Comparison of ENCODE assay signal across 9 cellular contexts in the genomic region with DNA sequence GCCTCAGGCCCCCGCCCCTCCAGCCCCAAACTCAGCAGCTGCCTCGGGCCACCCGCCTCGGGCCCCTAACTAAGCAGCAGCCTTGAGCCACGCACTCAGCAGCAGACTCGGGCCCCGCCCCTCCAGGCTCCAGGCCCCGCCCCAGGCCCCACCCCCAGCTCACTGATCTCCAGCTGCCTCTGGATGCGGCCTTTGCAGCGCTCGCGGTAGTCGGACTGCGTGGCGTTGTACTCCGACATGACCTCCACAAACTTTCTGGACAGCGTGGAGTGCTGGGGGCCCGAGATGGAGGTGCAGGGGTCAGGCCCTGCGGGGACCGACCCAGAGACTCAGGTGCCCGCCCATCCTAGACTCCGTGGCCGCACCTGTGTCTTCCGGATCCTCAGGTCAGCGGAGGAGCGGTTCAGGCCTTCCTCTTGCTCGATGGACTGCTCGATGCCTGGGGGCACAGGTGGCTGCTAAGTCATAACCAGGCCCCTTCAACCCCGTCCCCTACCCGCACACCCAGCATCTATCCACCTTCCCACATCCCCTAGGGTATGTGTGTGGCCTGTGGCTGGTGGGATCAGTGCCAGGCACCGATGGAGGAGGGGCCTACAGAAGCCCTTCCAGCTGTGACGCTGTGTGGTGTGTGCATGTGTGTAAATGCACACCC. TPM values are rescaled to one million over a fixed set of nuclear protein-coding genes. Genes with fewer than 3 reads are reported as not detected.
DNase-seq lines count a peak whose midpoint lies in the region; ATAC-seq and TF ChIP-seq lines count a peak whose summit lies in the region.
"Had no signal": no experiment of that assay in that cellular context is flagged by ENCODE, and none has a peak within 500 bp of the region (broad histone marks: within the 10 kb centered on the region; RNA-seq: fewer than 3 reads in every experiment).

No MANE protein-coding gene starts in this region.

- no peaks in the 10 kb centered on the region for H3K27me3 ChIP-seq in HCT116 (ENCODE audit: insufficient read depth, low read length)
- H3K27me3 ChIP-seq in sigmoid colon, result no peaks in the 10 kb centered on the region
- no peaks in the 10 kb centered on the region for H3K27me3 ChIP-seq in CD4-positive, alpha-beta memory T cell (ENCODE audit: insufficient read depth, low read length)

- H3K9ac ChIP-seq in HCT116 (ENCODE audit: low read length), result no peak overlapping the region

- no TSS peak for BruUV-seq in HCT116 (replicated peaks; lab: Mats Ljungman, UMichigan)

- peaks cover 17% of the 10 kb centered on the region; the same call in 1 of the 2 replicates for H3K79me2 ChIP-seq in HCT116 (ENCODE audit: insufficient read depth, low read length)

- H3K27me3 Mint-ChIP-seq in activated B cell treated with CpG ODN at 0.5 μM for 24 hours (peaks cover 8% of the 10 kb centered on the region), CD14-positive monocyte (ENCODE audit: low read depth in 3 of 3) (peaks cover 62 to 80% (median 77%) of the 10 kb centered on the region in 3 donors)
- H3K27me3 Mint-ChIP-seq in CD4-positive, alpha-beta memory T cell, result no peaks in the 10 kb centered on the region
- H3K27me3 Mint-ChIP-seq: activated naive CD8-positive, alpha-beta T cell had no signal

- H3K4me2 ChIP-seq in HCT116 (ENCODE audit: low read length), result no peak overlapping the region

- TF ChIP-seq RAD21 in HCT116 (IDR thresholded peaks at IDR 0.05; ENCODE audit: low read depth), result no peak

- no peak overlapping the region for H2AFZ ChIP-seq in HCT116 (ENCODE audit: low read depth, low read length, poor library complexity, severe bottlenecking)

- no peaks in the 10 kb centered on the region for H3K9me3 ChIP-seq in HCT116 (ENCODE audit: control insufficient read depth in 1 of 2, insufficient read depth in 1 of 2, low read depth in 1 of 2, low read length in 2 of 2)
- H3K9me3 ChIP-seq in sigmoid colon, result no peaks in the 10 kb centered on the region
- no peaks in the 10 kb centered on the region for H3K9me3 ChIP-seq in CD4-positive, alpha-beta memory T cell (ENCODE audit: control insufficient read depth in 1 of 2, low read length in 2 of 2)

- TF ChIP-seq POLR2A in HCT116 (IDR thresholded peaks at IDR 0.05; ENCODE audit: borderline replicate concordance, extremely low read depth, insufficient read depth, insufficient read length) (no peak), sigmoid colon (IDR thresholded peaks at IDR 0.05) (no peak)

- TF ChIP-seq EP300 in sigmoid colon (IDR thresholded peaks at IDR 0.05), result no peak

- H3K36me3 Mint-ChIP-seq in activated B cell treated with CpG ODN at 0.5 μM for 24 hours (ENCODE audit: low read depth) (peaks cover 3% of the 10 kb centered on the region), CD14-positive monocyte (peaks cover 4 to 11% of the 10 kb centered on the region in 2 donors)
- peaks cover 0 to 15% of the 10 kb centered on the region in 2 donors for H3K36me3 Mint-ChIP-seq in CD4-positive, alpha-beta memory T cell

- POLR2A ChIA-PET in HCT116 (lab: Charles Lee), result interaction anchor here (0.6 to 1.3 kb wide), 2 partner anchors 13 to 644 kb away, joined by 3 to 9 read pairs; no protein-coding TSS in a partner anchor
- POLR2A ChIA-PET in activated B cell treated with CpG ODN at 0.5 μM for 24 hours (lab: Charles Lee), result interaction anchor here (0.8 to 0.9 kb wide), 2 partner anchors 20 to 36 kb away, joined by 3 to 4 read pairs; partner anchors contain the start of gene VPS37D
- POLR2A ChIA-PET in CD4-positive, alpha-beta memory T cell (lab: Charles Lee; ENCODE audit: partially characterized antibody), result no interaction called here

- intact Hi-C loops in HCT116 (cut with micrococcal nuclease) (no loop called here), activated B cell treated with CpG ODN at 0.5 μM for 24 hours (cut with micrococcal nuclease) (loop anchor here (1.0 kb wide), 1 partner anchor 37 kb away; the partner anchor contains the start of gene VPS37D), sigmoid colon (cut with DNase I) (no loop called here), CD14-positive monocyte (cut with micrococcal nuclease) (no loop called here)
- intact Hi-C loops in CD4-positive, alpha-beta memory T cell (cut with micrococcal nuclease), result no loop called here

- RAD21 ChIA-PET in HCT116 (lab: Charles Lee; ENCODE audit: low non-redundant PET in 1 of 2, low total read pairs in 2 of 2, uncharacterized antibody in 2 of 2, unreplicated experiment in 2 of 2), result no interaction called here

- H3K9me2 ChIP-seq in HCT116 (ENCODE audit: insufficient read depth), result no peaks in the 10 kb centered on the region

- TF ChIP-seq CTCF in HCT116 (IDR thresholded peaks at IDR 0.05 in 2 of 3, conservative IDR thresholded peaks at IDR 0.05 in 1 of 3; ENCODE audit: borderline replicate concordance in 1 of 3, insufficient read depth in 1 of 3, low read depth in 2 of 3, low read length in 2 of 3) (no peak), activated B cell treated with CpG ODN at 0.5 μM for 24 hours (IDR thresholded peaks at IDR 0.05) (no peak), fibroblast of villous mesenchyme (IDR thresholded peaks at IDR 0.05; ENCODE audit: insufficient read depth, low read depth, low read length) (no peak), sigmoid colon (IDR thresholded peaks at IDR 0.05) (no peak), CD14-positive monocyte (IDR thresholded peaks at IDR 0.05) (no peak)

- H3K36me3 ChIP-seq in HCT116 (ENCODE audit: control insufficient read depth in 1 of 2, insufficient read depth in 2 of 2, low read length in 2 of 2) (peaks cover 23 to 42% of the 10 kb centered on the region in 2 experiments; a peak in 3 of 4 replicates), sigmoid colon (peaks cover 0 to 30% (median 11%) of the 10 kb centered on the region in 4 donors)
- peaks cover 8% of the 10 kb centered on the region for H3K36me3 ChIP-seq in CD4-positive, alpha-beta memory T cell (ENCODE audit: insufficient read depth, low read length)

- no peaks in the 10 kb centered on the region for H4K20me1 ChIP-seq in HCT116 (ENCODE audit: insufficient read depth)

- H3K27ac Mint-ChIP-seq in activated B cell treated with CpG ODN at 0.5 μM for 24 hours (no peak overlapping the region), CD14-positive monocyte (peak overlapping the region in 1 of 7 donors; percentile 12)
- no peak overlapping the region for H3K27ac Mint-ChIP-seq in CD4-positive, alpha-beta memory T cell
- H3K27ac Mint-ChIP-seq: activated naive CD8-positive, alpha-beta T cell had no signal

- 25 to 32% methylated on average over 32 of the region's 32 CpGs for WGBS in sigmoid colon, 2 donors

- H3K9me3 Mint-ChIP-seq in activated B cell treated with CpG ODN at 0.5 μM for 24 hours (no peaks in the 10 kb centered on the region), CD14-positive monocyte (peaks cover 0 to 26% (median 5%) of the 10 kb centered on the region in 7 donors)
- H3K9me3 Mint-ChIP-seq in CD4-positive, alpha-beta memory T cell, result no peaks in the 10 kb centered on the region

- no peak for ATAC-seq in HCT116
- peak; percentile 67 for ATAC-seq in activated B cell treated with CpG ODN at 0.5 μM for 24 hours (ENCODE audit: low read depth)
- no peak for ATAC-seq in HG02870 (IDR thresholded peaks at IDR 0.05; ENCODE audit: unreplicated experiment)
- ATAC-seq in GM18909 (IDR thresholded peaks at IDR 0.05; ENCODE audit: poor library complexity, unreplicated experiment), result no peak

- H3K4me1 Mint-ChIP-seq in activated B cell treated with CpG ODN at 0.5 μM for 24 hours, result peaks cover 16% of the 10 kb centered on the region
- peaks cover 4 to 8% (median 4%) of the 10 kb centered on the region in 4 donors for H3K4me1 Mint-ChIP-seq in CD4-positive, alpha-beta memory T cell
- peaks cover 27% of the 10 kb centered on the region for H3K4me1 Mint-ChIP-seq in CD14-positive monocyte

- H3K4me3 ChIP-seq in HCT116 (replicated peaks in 1 of 2; ENCODE audit: low read depth in 1 of 2, low read length in 2 of 2) (no peak overlapping the region), fibroblast of villous mesenchyme (ENCODE audit: low read depth, low read length) (no peak overlapping the region), sigmoid colon (peak overlapping the region in 3 of 4 donors; percentile 28 to 35 (median 29))
- no peak overlapping the region for H3K4me3 ChIP-seq in CD4-positive, alpha-beta memory T cell (ENCODE audit: low read length in 2 of 2)

- H3K4me1 ChIP-seq in HCT116 (ENCODE audit: control insufficient read depth in 1 of 2, insufficient read depth in 2 of 2, low read length in 2 of 2) (peaks cover 36 to 66% of the 10 kb centered on the region in 2 experiments), sigmoid colon (peaks cover 0 to 28% (median 23%) of the 10 kb centered on the region in 4 donors)
- peaks cover 13% of the 10 kb centered on the region for H3K4me1 ChIP-seq in CD4-positive, alpha-beta memory T cell (ENCODE audit: insufficient read depth, low read length)

- CTCF ChIA-PET in HCT116 (lab: Charles Lee) (interaction anchor here (2.1 kb wide), 1 partner anchor 16 kb away, joined by 6 read pairs; the partner anchor contains the start of gene STX1A), activated B cell treated with CpG ODN at 0.5 μM for 24 hours (lab: Charles Lee) (no interaction called here)
- CTCF ChIA-PET in CD4-positive, alpha-beta memory T cell (lab: Charles Lee; ENCODE audit: partially characterized antibody), result no interaction called here

- H3K27ac ChIP-seq in HCT116 (ENCODE audit: low read depth, low read length) (peak overlapping the region; percentile 92; the same call in 1 of the 2 replicates), sigmoid colon (peak overlapping the region in 3 of 4 donors; percentile 60 to 78 (median 70))
- H3K27ac ChIP-seq in CD4-positive, alpha-beta memory T cell (ENCODE audit: low read depth, low read length), result no peak overlapping the region

- DNase-seq in HCT116 (ENCODE audit: low read depth, low spot score) (no peak), activated B cell treated with CpG ODN at 0.5 μM for 24 hours (no peak), fibroblast of villous mesenchyme (ENCODE audit: low read depth) (peak; percentile 58), sigmoid colon (peak; percentile 87), CD14-positive monocyte (ENCODE audit: low spot score) (no peak)
- no peak for DNase-seq in CD4-positive, alpha-beta memory T cell

- H3K4me3 Mint-ChIP-seq in activated B cell treated with CpG ODN at 0.5 μM for 24 hours (no peak overlapping the region), CD14-positive monocyte (peak overlapping the region in 1 of 2 donors; percentile 72)
- H3K4me3 Mint-ChIP-seq in CD4-positive, alpha-beta memory T cell, result peak overlapping the region in 1 of 8 donors; percentile 39
- H3K4me3 Mint-ChIP-seq: activated naive CD8-positive, alpha-beta T cell had no signal

RNA-seq across cellular contexts. Expression of gene STX1A, which starts 15.4 kb away (rescaled TPM):
- total RNA-seq in HCT116 (2021; ENCODE audit: unreplicated experiment) (39.4 TPM), activated B cell treated with CpG ODN at 0.5 μM for 24 hours (1.8 and 2.1 TPM in 2 replicates), fibroblast of villous mesenchyme (6.8 and 8.2 TPM in 2 replicates), sigmoid colon (10 to 100 TPM; 16.1 to 24.6 (median 19.8) TPM)
- polyA plus RNA-seq in HCT116 (2012), result 41.2 and 46.8 TPM in 2 replicates
- polyA plus RNA-seq in sigmoid colon (1 to 10 TPM; 1.8 to 5.7 (median 2.4) TPM), CD14-positive monocyte (under 1 TPM; 0.27 to 0.37 TPM)
- 1 to 10 TPM; 7.5 to 8.3 TPM for total RNA-seq in CD4-positive, alpha-beta memory T cell
- polyA plus RNA-seq in CD4-positive, alpha-beta memory T cell, result 1 to 10 TPM; 1.2 to 3.3 TPM

RNA-seq across cellular contexts. Expression of gene BUD23, which starts 20.7 kb away (rescaled TPM):
- total RNA-seq in HCT116 (2021; ENCODE audit: unreplicated experiment) (168 TPM), activated B cell treated with CpG ODN at 0.5 μM for 24 hours (69.0 and 74.8 TPM in 2 replicates), fibroblast of villous mesenchyme (38.0 and 39.7 TPM in 2 replicates), sigmoid colon (10 to 100 TPM; 36.8 to 42.4 (median 39.0) TPM)
- polyA plus RNA-seq in HCT116 (2012), result 148 and 164 TPM in 2 replicates
- polyA plus RNA-seq in sigmoid colon (10 to 100 TPM; 34.2 to 86.8 (median 36.0) TPM), CD14-positive monocyte (10 to 100 TPM; 44.5 to 51.9 TPM)
- total RNA-seq in CD4-positive, alpha-beta memory T cell, result 10 to 100 TPM; 54.3 to 60.6 TPM
- 100 to 1,000 TPM; 114 to 187 TPM for polyA plus RNA-seq in CD4-positive, alpha-beta memory T cell

RNA-seq across cellular contexts. Expression of gene DNAJC30, which starts 20.9 kb away (rescaled TPM):
- total RNA-seq in HCT116 (2021; ENCODE audit: unreplicated experiment) (8.5 TPM), activated B cell treated with CpG ODN at 0.5 μM for 24 hours (13.7 and 14.2 TPM in 2 replicates), fibroblast of villous mesenchyme (2.3 and 3.0 TPM in 2 replicates), sigmoid colon (1 to 10 TPM; 3.3 to 7.6 (median 5.8) TPM)
- polyA plus RNA-seq in HCT116 (2012), result 3.4 and 5.1 TPM in 2 replicates
- polyA plus RNA-seq in sigmoid colon (1 to 10 TPM; 5.1 to 9.4 (median 6.6) TPM), CD14-positive monocyte (1 to 10 TPM; 3.2 to 5.2 TPM)
- total RNA-seq in CD4-positive, alpha-beta memory T cell, result 10 to 100 TPM; 16.3 to 16.5 TPM
- 1 to 10 TPM; 8.3 to 9.4 TPM for polyA plus RNA-seq in CD4-positive, alpha-beta memory T cell

RNA-seq across cellular contexts. Expression of gene ABHD11, which starts 34.5 kb away (rescaled TPM):
- 69.8 TPM for total RNA-seq in HCT116 (2021; ENCODE audit: unreplicated experiment)
- polyA plus RNA-seq in HCT116 (2012), result 56.8 and 61.1 TPM in 2 replicates
- total RNA-seq in activated B cell treated with CpG ODN at 0.5 μM for 24 hours, result 12.1 and 15.9 TPM in 2 replicates
- 8.2 and 11.9 TPM in 2 replicates for total RNA-seq in fibroblast of villous mesenchyme
- total RNA-seq in sigmoid colon, result 10 to 100 TPM in 2 of 4 donors, 1 to 10 TPM in 2; 5.4 to 13.0 (median 9.2) TPM
- polyA plus RNA-seq in sigmoid colon, result 10 to 100 TPM; 79.3 to 91.3 (median 81.7) TPM
- 10 to 100 TPM; 22.3 to 23.9 TPM for total RNA-seq in CD4-positive, alpha-beta memory T cell
- polyA plus RNA-seq in CD4-positive, alpha-beta memory T cell, result 10 to 100 TPM in 1 of 2 donors, 1 to 10 TPM in 1; 7.4 to 13.1 TPM
- polyA plus RNA-seq in CD14-positive monocyte, result 10 to 100 TPM; 20.3 to 22.1 TPM

RNA-seq across cellular contexts. Expression of gene VPS37D, which starts 36.5 kb away (rescaled TPM):
- total RNA-seq in HCT116 (2021; ENCODE audit: unreplicated experiment) (9.5 TPM), activated B cell treated with CpG ODN at 0.5 μM for 24 hours (0.17 and 0.24 TPM in 2 replicates), fibroblast of villous mesenchyme (3.0 and 4.2 TPM in 2 replicates), sigmoid colon (1 to 10 TPM; 1.6 to 8.7 (median 4.4) TPM)
- polyA plus RNA-seq in HCT116 (2012), result 8.2 and 9.2 TPM in 2 replicates
- polyA plus RNA-seq in sigmoid colon (1 to 10 TPM in 1 of 3 donors, under 1 TPM in 1, not detected in 1; 0.60 to 1.0 TPM), CD14-positive monocyte (not detected)
- not detected for total RNA-seq in CD4-positive, alpha-beta memory T cell
- polyA plus RNA-seq in CD4-positive, alpha-beta memory T cell, result not detected

Comparison
In these comparisons a context has a peak if more than half of its experiments do, and no peak if none do; other contexts are left out.
1. DNase-seq: peak in fibroblast of villous mesenchyme (single experiment) and sigmoid colon (single experiment); none in HCT116 (single experiment), activated B cell treated with CpG ODN at 0.5 μM for 24 hours (single experiment), CD4-positive, alpha-beta memory T cell (0 of 5) and CD14-positive monocyte (single experiment).
2. H3K4me3 ChIP-seq: peak in sigmoid colon (3 of 4); none in HCT116 (0 of 2), fibroblast of villous mesenchyme (single experiment) and CD4-positive, alpha-beta memory T cell (0 of 2).